In the genomic region with DNA sequence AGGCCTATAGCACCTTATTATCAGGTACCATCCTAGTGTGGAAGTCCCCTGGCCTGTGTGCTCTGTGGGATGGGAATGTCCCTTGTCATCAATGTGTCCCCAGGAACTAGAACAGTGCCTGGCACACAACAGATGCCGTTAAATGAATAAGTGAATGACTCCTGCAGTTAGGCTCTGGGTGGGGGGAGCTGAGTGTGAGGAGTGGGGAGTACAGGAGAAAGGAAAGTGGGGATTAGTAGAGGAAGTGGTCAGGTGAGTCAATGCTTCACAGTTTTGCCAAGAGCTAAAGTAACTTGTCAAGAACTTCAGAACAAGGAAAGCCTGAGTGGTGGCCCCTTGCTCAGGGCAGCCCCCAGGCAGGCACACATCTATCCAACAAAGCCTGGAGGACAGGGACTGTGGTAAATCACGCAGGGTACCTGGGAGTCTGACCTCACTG, we compare ENCODE assay signal across 8 cellular contexts. TPM values are rescaled to one million over a fixed set of nuclear protein-coding genes. Genes with fewer than 3 reads are reported as not detected.
DNase-seq lines count a peak whose midpoint lies in the region; ATAC-seq and TF ChIP-seq lines count a peak whose summit lies in the region.

No MANE protein-coding gene starts in this region.

- peaks cover 6% of the 10 kb centered on the region for H3K4me1 Mint-ChIP-seq in glutamatergic neuron (ENCODE audit: low read depth, unreplicated experiment)

- H3K27me3 Mint-ChIP-seq in glutamatergic neuron (ENCODE audit: unreplicated experiment), result peaks cover 9% of the 10 kb centered on the region

- no peak overlapping the region for H3K4me3 Mint-ChIP-seq in glutamatergic neuron (ENCODE audit: unreplicated experiment)

- DNase-seq in M059J (ENCODE audit: low read depth) (peak; percentile 85), glutamatergic neuron (no peak), Ammon's horn (ENCODE audit: low spot score) (no peak)
- DNase-seq in activated naive CD4-positive, alpha-beta T cell treated with anti-CD3 and anti-CD28 coated beads, Interleukin-2, amount 50 U/mL, for 16 hours, result peak; percentile 69
- peak; percentile 88 for DNase-seq in stimulated activated CD4-positive, alpha-beta T cell treated with anti-CD3 and anti-CD28 coated beads, Interleukin-15, amount 100 ng/mL, for 24 hours

- H3K27ac Mint-ChIP-seq in glutamatergic neuron (ENCODE audit: unreplicated experiment), result no peak overlapping the region

- no peak for TF ChIP-seq CTCF in glutamatergic neuron (IDR thresholded peaks at IDR 0.05; ENCODE audit: partially characterized antibody, unreplicated experiment)

- H3K36me3 Mint-ChIP-seq in glutamatergic neuron (ENCODE audit: unreplicated experiment), result no peaks in the 10 kb centered on the region

- H3K9me3 Mint-ChIP-seq in glutamatergic neuron (ENCODE audit: unreplicated experiment), result peaks cover 7% of the 10 kb centered on the region

- peak; percentile 6 for ATAC-seq in GM21619 (IDR thresholded peaks at IDR 0.05; ENCODE audit: unreplicated experiment)
- no peak for ATAC-seq in GM19351 (IDR thresholded peaks at IDR 0.05; ENCODE audit: unreplicated experiment)
- ATAC-seq in HG02884 (IDR thresholded peaks at IDR 0.05; ENCODE audit: unreplicated experiment), result no peak

RNA-seq across cellular contexts. Expression of gene DAD1, which starts 33.4 kb away (rescaled TPM):
- 515 and 811 TPM in 2 replicates for total RNA-seq in M059J (2014; rRNA removed; shearing (Covaris generic))
- 122 TPM for total RNA-seq in glutamatergic neuron (ENCODE audit: unreplicated experiment)

RNA-seq across cellular contexts. Expression of gene ABHD4, which starts 42.5 kb away (rescaled TPM):
- 21.7 and 30.5 TPM in 2 replicates for total RNA-seq in M059J (2014; rRNA removed; shearing (Covaris generic))
- 8.1 TPM for total RNA-seq in glutamatergic neuron (ENCODE audit: unreplicated experiment)

Comparison
In these comparisons a context has a peak if more than half of its experiments do, and no peak if none do; other contexts are left out.
1. DNase-seq: peak in M059J (single experiment), activated naive CD4-positive, alpha-beta T cell treated with anti-CD3 and anti-CD28 coated beads, Interleukin-2, amount 50 U/mL, for 16 hours (single experiment) and stimulated activated CD4-positive, alpha-beta T cell treated with anti-CD3 and anti-CD28 coated beads, Interleukin-15, amount 100 ng/mL, for 24 hours (single experiment); none in glutamatergic neuron (single experiment) and Ammon's horn (single experiment).